ENCODE assay signal across 27 cellular contexts in the genomic region with DNA sequence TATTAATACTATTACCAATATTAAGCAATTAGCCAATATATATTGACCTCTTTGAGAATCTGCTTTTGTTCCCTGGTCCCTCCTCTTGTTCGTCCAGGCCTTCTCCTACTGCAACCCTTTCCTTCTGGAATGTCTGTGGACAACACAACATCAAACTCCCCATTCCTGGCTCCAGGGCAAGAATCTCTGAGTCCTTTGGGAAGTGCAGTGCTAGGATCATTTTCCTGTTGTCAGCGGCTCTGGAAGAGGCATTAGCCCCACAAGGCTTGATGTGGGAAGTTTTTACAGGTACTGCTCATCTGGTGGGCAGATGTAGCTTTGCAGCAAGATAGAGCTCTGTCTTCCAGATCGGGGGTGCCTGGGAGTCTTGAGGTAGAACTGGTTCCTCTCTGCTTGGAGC.
DNase-seq lines count a peak whose midpoint lies in the region; ATAC-seq and TF ChIP-seq lines count a peak whose summit lies in the region.
"Had no signal": no experiment of that assay in that cellular context is flagged by ENCODE, and none has a peak within 500 bp of the region (broad histone marks: within the 10 kb centered on the region; RNA-seq: fewer than 3 reads in every experiment).

No MANE protein-coding gene starts in this region.

- intact Hi-C loops in left ventricle myocardium superior (cut with micrococcal nuclease): no loop called here
- intact Hi-C loops in heart right ventricle (cut with DNase I): no loop called here
- intact Hi-C loops in posterior vena cava (cut with DNase I): no loop called here
- intact Hi-C loops in uterus (cut with DNase I; ENCODE audit: low total_unique reads): no loop called here

- no peaks in the 10 kb centered on the region for H3K36me3 ChIP-seq in heart right ventricle
- no peaks in the 10 kb centered on the region for H3K36me3 ChIP-seq in hepatocyte (replicated peaks; ENCODE audit: insufficient read depth, low read depth)
- H3K36me3 ChIP-seq in uterus: no peaks in the 10 kb centered on the region

- DNase-seq in left ventricle myocardium superior: no peak
- DNase-seq in heart right ventricle: no peak
- DNase-seq in hepatocyte (ENCODE audit: low spot score): no peak
- peak; percentile 0 for DNase-seq in posterior vena cava (ENCODE audit: low spot score)
- no peak for DNase-seq in uterus
- no peak for DNase-seq in cortex of kidney (lab: John Stamatoyannopoulos, UW)
- no peak for DNase-seq in activated CD8-positive, alpha-beta memory T cell treated with anti-CD3 and anti-CD28 coated beads, Interleukin-2, amount 10 ng/mL, durations not matched to agents 7 days and 5 days
- no peak for DNase-seq in WTC11 (ENCODE audit: low spot score)
- DNase-seq: activated CD4-positive, alpha-beta T cell treated with anti-CD3 and anti-CD28 coated beads for 1 hour; activated CD8-positive, alpha-beta T cell treated with anti-CD3 and anti-CD28 coated beads, Interleukin-2, amount 10 ng/mL, durations not matched to agents 7 days and 5 days; activated effector memory CD4-positive, alpha-beta T cell treated with anti-CD3 and anti-CD28 coated beads, Interleukin-2, amount 50 U/mL, for 16 hours; activated naive CD8-positive, alpha-beta T cell treated with anti-CD3 and anti-CD28 coated beads, Interleukin-2, amount 10 ng/mL, durations not matched to agents 7 days and 5 days; COR-L47; DMS79; effector CD8-positive, alpha-beta T cell; erythroblast; H7; mammary epithelial cell; naive B cell; NCI-H1694 treated with DMSO at 0.1 percent for 48 hours; NCI-H69; retina; stimulated activated CD4-positive, alpha-beta T cell treated with anti-CD3 and anti-CD28 coated beads, Interleukin-12 subunit alpha, Interleukin-12 subunit beta, amount 100 ng/mL, for 4 hours had no signal

- peak overlapping the region; percentile 60 for H3K4me2 ChIP-seq in hepatocyte

- H3K4me3 ChIP-seq in heart right ventricle (no peak overlapping the region), hepatocyte (no peak overlapping the region), uterus (no peak overlapping the region)
- H3K4me3 ChIP-seq: GM12878 had no signal

- WGBS in heart right ventricle, 2 donors: 52 to 64% methylated on average over 3 of the region's 3 CpGs
- 37% methylated on average over 3 of the region's 3 CpGs for WGBS in hepatocyte (ENCODE audit: low lambda C conversion rate, missing lambda C conversion rate)

- POLR2A ChIA-PET in WTC11 (lab: Charles Lee): no interaction called here

- no peaks in the 10 kb centered on the region for H3K36me3 Mint-ChIP-seq in activated CD8-positive, alpha-beta memory T cell treated with anti-CD3 and anti-CD28 coated beads, Interleukin-2, amount 10 ng/mL, durations not matched to agents 7 days and 5 days
- no peaks in the 10 kb centered on the region for H3K36me3 Mint-ChIP-seq in WTC11
- H3K36me3 Mint-ChIP-seq: activated naive CD8-positive, alpha-beta T cell treated with anti-CD3 and anti-CD28 coated beads, Interleukin-2, amount 10 ng/mL, durations not matched to agents 7 days and 5 days; naive B cell had no signal

- H3K9me3 Mint-ChIP-seq in activated CD8-positive, alpha-beta memory T cell treated with anti-CD3 and anti-CD28 coated beads, Interleukin-2, amount 10 ng/mL, durations not matched to agents 7 days and 5 days (ENCODE audit: low read depth): no peaks in the 10 kb centered on the region
- H3K9me3 Mint-ChIP-seq in WTC11: no peaks in the 10 kb centered on the region
- H3K9me3 Mint-ChIP-seq: activated naive CD8-positive, alpha-beta T cell treated with anti-CD3 and anti-CD28 coated beads, Interleukin-2, amount 10 ng/mL, durations not matched to agents 7 days and 5 days; naive B cell; stimulated activated naive CD8-positive, alpha-beta T cell treated with anti-CD3 and anti-CD28 coated beads, Interleukin-15, Interleukin-2, amounts not matched to agents 100 ng/mL and 50 ng/mL, for 24 hours; T-helper 1 cell treated with Interleukin-12 subunit alpha and Interleukin-12 subunit beta and Interleukin-4 antibody, amounts not matched to agents 30 μg/mL and 1 μg/mL, for 36 hours had no signal

- no peaks in the 10 kb centered on the region for H3K79me2 ChIP-seq in hepatocyte

- H3K9me3 ChIP-seq in heart right ventricle (no peaks in the 10 kb centered on the region), hepatocyte (ENCODE audit: low read depth) (no peaks in the 10 kb centered on the region), uterus (no peaks in the 10 kb centered on the region)

- H3K27me3 Mint-ChIP-seq in activated CD8-positive, alpha-beta memory T cell treated with anti-CD3 and anti-CD28 coated beads, Interleukin-2, amount 10 ng/mL, durations not matched to agents 7 days and 5 days: peaks cover 42% of the 10 kb centered on the region
- H3K27me3 Mint-ChIP-seq in WTC11 (ENCODE audit: low read depth): no peaks in the 10 kb centered on the region

- no peak overlapping the region for H3K27ac ChIP-seq in heart right ventricle
- H3K27ac ChIP-seq in hepatocyte: peak overlapping the region; percentile 87
- peak overlapping the region; percentile 85 to 89 for H3K27ac ChIP-seq in uterus

- peak; percentile 23 for ATAC-seq in left ventricle myocardium superior
- ATAC-seq in heart right ventricle: no peak
- no peak for ATAC-seq in activated CD8-positive, alpha-beta memory T cell treated with anti-CD3 and anti-CD28 coated beads, Interleukin-2, amount 10 ng/mL, durations not matched to agents 7 days and 5 days
- no peak for ATAC-seq in WTC11
- ATAC-seq: activated CD8-positive, alpha-beta T cell treated with anti-CD3 and anti-CD28 coated beads, Interleukin-2, amount 10 ng/mL, durations not matched to agents 7 days and 5 days; GM12878 had no signal

- CTCF ChIA-PET in activated CD8-positive, alpha-beta memory T cell treated with anti-CD3 and anti-CD28 coated beads, Interleukin-2, amount 10 ng/mL, durations not matched to agents 7 days and 5 days (lab: Charles Lee): no interaction called here
- CTCF ChIA-PET in WTC11 (lab: Charles Lee): no interaction called here

- no peak for TF ChIP-seq POLR2A in uterus (IDR thresholded peaks at IDR 0.05)

- H2AFZ ChIP-seq in hepatocyte: no peak overlapping the region

- H3K9me2 ChIP-seq in hepatocyte (replicated peaks; ENCODE audit: insufficient read depth): no peaks in the 10 kb centered on the region

- no peak for TF ChIP-seq CTCF in heart right ventricle (IDR thresholded peaks at IDR 0.05)
- TF ChIP-seq CTCF in hepatocyte (IDR thresholded peaks at IDR 0.05; ENCODE audit: poor library complexity): no peak
- no peak for TF ChIP-seq CTCF in uterus (IDR thresholded peaks at IDR 0.05)
- TF ChIP-seq CTCF in WTC11 (IDR thresholded peaks at IDR 0.05): no peak

- no peak overlapping the region for H3K27ac Mint-ChIP-seq in activated CD8-positive, alpha-beta memory T cell treated with anti-CD3 and anti-CD28 coated beads, Interleukin-2, amount 10 ng/mL, durations not matched to agents 7 days and 5 days
- no peak overlapping the region for H3K27ac Mint-ChIP-seq in WTC11
- H3K27ac Mint-ChIP-seq: activated CD8-positive, alpha-beta T cell treated with anti-CD3 and anti-CD28 coated beads, Interleukin-2, amount 10 ng/mL, durations not matched to agents 7 days and 5 days; activated naive CD8-positive, alpha-beta T cell treated with anti-CD3 and anti-CD28 coated beads, Interleukin-2, amount 10 ng/mL, durations not matched to agents 7 days and 5 days; B cell; naive B cell; stimulated activated naive CD8-positive, alpha-beta T cell treated with anti-CD3 and anti-CD28 coated beads, Interleukin-15, Interleukin-2, amounts not matched to agents 100 ng/mL and 50 ng/mL, for 24 hours; T-helper 1 cell treated with Interleukin-12 subunit alpha and Interleukin-12 subunit beta and Interleukin-4 antibody, amounts not matched to agents 30 μg/mL and 1 μg/mL, for 36 hours had no signal

- no peaks in the 10 kb centered on the region for H4K20me1 ChIP-seq in hepatocyte (ENCODE audit: insufficient read depth, poor library complexity, severe bottlenecking)

- H3K4me1 Mint-ChIP-seq in activated CD8-positive, alpha-beta memory T cell treated with anti-CD3 and anti-CD28 coated beads, Interleukin-2, amount 10 ng/mL, durations not matched to agents 7 days and 5 days: no peaks in the 10 kb centered on the region
- peaks cover 62% of the 10 kb centered on the region for H3K4me1 Mint-ChIP-seq in WTC11
- H3K4me1 Mint-ChIP-seq: activated naive CD8-positive, alpha-beta T cell treated with anti-CD3 and anti-CD28 coated beads, Interleukin-2, amount 10 ng/mL, durations not matched to agents 7 days and 5 days; B cell; naive B cell had no signal

- H3K4me1 ChIP-seq in heart right ventricle (peaks cover 5 to 71% (median 43%) of the 10 kb centered on the region in 9 donors), hepatocyte (ENCODE audit: insufficient read depth) (peaks cover 83% of the 10 kb centered on the region), uterus (peaks cover 28 to 36% of the 10 kb centered on the region in 2 donors)

- peaks cover 0 to 10% (median 0%) of the 10 kb centered on the region in 7 donors for H3K27me3 ChIP-seq in heart right ventricle
- no peaks in the 10 kb centered on the region for H3K27me3 ChIP-seq in hepatocyte
- no peaks in the 10 kb centered on the region for H3K27me3 ChIP-seq in uterus

- H3K4me3 Mint-ChIP-seq in activated CD8-positive, alpha-beta memory T cell treated with anti-CD3 and anti-CD28 coated beads, Interleukin-2, amount 10 ng/mL, durations not matched to agents 7 days and 5 days: no peak overlapping the region
- no peak overlapping the region for H3K4me3 Mint-ChIP-seq in WTC11
- H3K4me3 Mint-ChIP-seq: activated CD8-positive, alpha-beta T cell treated with anti-CD3 and anti-CD28 coated beads, Interleukin-2, amount 10 ng/mL, durations not matched to agents 7 days and 5 days; activated naive CD8-positive, alpha-beta T cell treated with anti-CD3 and anti-CD28 coated beads, Interleukin-2, amount 10 ng/mL, durations not matched to agents 7 days and 5 days; B cell; naive B cell; stimulated activated naive CD8-positive, alpha-beta T cell treated with anti-CD3 and anti-CD28 coated beads, Interleukin-15, Interleukin-2, amounts not matched to agents 100 ng/mL and 50 ng/mL, for 24 hours; T-helper 1 cell treated with Interleukin-12 subunit alpha and Interleukin-12 subunit beta and Interleukin-4 antibody, amounts not matched to agents 30 μg/mL and 1 μg/mL, for 36 hours had no signal

TF ChIP-seq in WTC11, 78 proteins besides CTCF, POLR2A, EP300 and RAD21 (continues in another document):
- no peak for TF ChIP-seq RELA (CRISPR knock-in tag; IDR thresholded peaks at IDR 0.05; ENCODE audit: borderline replicate concordance)
- TF ChIP-seq GTF2I (CRISPR knock-in tag; conservative IDR thresholded peaks at IDR 0.05): no peak
- no peak for TF ChIP-seq ELF4 (CRISPR knock-in tag; IDR thresholded peaks at IDR 0.05; ENCODE audit: low read depth)

Comparison
In these comparisons a context has a peak if more than half of its experiments do, and no peak if none do; other contexts are left out.
1. H3K27ac ChIP-seq: peak in hepatocyte (single experiment) and uterus (2 of 2); none in heart right ventricle (0 of 10).